In genomic region chr17:75459590-75460267, GRCh38 we compare ENCODE assay signal across 8 cellular contexts. TPM values are rescaled to one million over a fixed set of nuclear protein-coding genes. Genes with fewer than 3 reads are reported as not detected.
A peak's percentile ranks its signal among the peaks of the same experiment; 100 is the strongest.
DNase-seq lines count a peak whose midpoint lies in the region; ATAC-seq, FAIRE-seq and TF ChIP-seq lines count a peak whose summit lies in the region.

No MANE protein-coding gene starts in this region.

- peak overlapping the region; percentile 13 for H2AFZ ChIP-seq in PC-3 (ENCODE audit: low read length)

- H3K9me3 ChIP-seq in HAP-1 = no peaks in the 10 kb centered on the region
- no peaks in the 10 kb centered on the region for H3K9me3 ChIP-seq in PC-3 (ENCODE audit: low read length)
- H3K9me3 ChIP-seq in heart right ventricle = no peaks in the 10 kb centered on the region
- H3K9me3 ChIP-seq in small intestine (ENCODE audit: control insufficient read depth, low read depth) = no peaks in the 10 kb centered on the region

- no peaks in the 10 kb centered on the region for H3K9me2 ChIP-seq in PC-3 (replicated peaks; ENCODE audit: low read length)

- no TSS peak for BruUV-seq in PC-3 (replicated peaks; lab: Mats Ljungman, UMichigan)

- H3K36me3 ChIP-seq in HAP-1 (replicated peaks) (no peaks in the 10 kb centered on the region), PC-3 (ENCODE audit: low read depth, low read length) (no peaks in the 10 kb centered on the region), heart right ventricle (peaks cover 0 to 4% (median 0%) of the 10 kb centered on the region in 9 donors), small intestine (ENCODE audit: control insufficient read depth in 2 of 2, insufficient read depth in 2 of 2, low read length in 2 of 2) (no peaks in the 10 kb centered on the region)

- H3K4me1 ChIP-seq in HAP-1 = peaks cover 17% of the 10 kb centered on the region
- peaks cover 38% of the 10 kb centered on the region for H3K4me1 ChIP-seq in PC-3 (ENCODE audit: insufficient read depth, low read length)
- H3K4me1 ChIP-seq in heart right ventricle = peaks cover 5 to 52% (median 40%) of the 10 kb centered on the region in 9 donors
- H3K4me1 ChIP-seq in small intestine (ENCODE audit: control insufficient read depth in 2 of 2, insufficient read depth in 1 of 2, low read depth in 1 of 2, low read length in 1 of 2) = peaks cover 3 to 15% of the 10 kb centered on the region in 2 donors

- DNase-seq in HAP-1 (ENCODE audit: low spot score in 2 of 2) (peak; percentile 3 to 13), PC-3 (peak; percentile 85), heart right ventricle (no peak), small intestine (peak; percentile 83), NCI-H1092 treated with DMSO at 0.1 percent for 48 hours (lab: John Stamatoyannopoulos, UW) (no peak)

- H3K4me2 ChIP-seq in PC-3 (ENCODE audit: low read length) = peak overlapping the region; percentile 78

- H3K9ac ChIP-seq in PC-3 (ENCODE audit: low read length) = peak overlapping the region; percentile 30

- FAIRE-seq in small intestine (lab: Jason Lieb, UNC) = no peak

- WGBS in heart right ventricle, 2 donors = 52 to 62% methylated on average over 9 of the region's 9 CpGs
- 45 to 56% (median 54%) methylated on average over 9 of the region's 9 CpGs for WGBS in small intestine, 3 donors

- intact Hi-C loops in PC-3 (cut with micrococcal nuclease) = loop anchor here (5.0 kb wide), 1 partner anchor 58 kb away; the partner anchor contains the start of genes CASKIN2 and TSEN54
- intact Hi-C loops in heart right ventricle (cut with DNase I) = loop anchor here in 1 of 10 donors (1.0 kb wide), 1 partner anchor 10 kb away; no protein-coding TSS in a partner anchor

- in situ Hi-C loops in HAP-1 (cut with MboI; ENCODE audit: low sequenced_read_pairs) = no loop called here

- peak; percentile 49 for ATAC-seq in PC-3
- ATAC-seq in heart right ventricle = peak in 2 of 8 donors; percentile 16 to 32
- no peak for ATAC-seq in GM21576 (IDR thresholded peaks at IDR 0.05; ENCODE audit: unreplicated experiment)
- no peak for ATAC-seq in HG03571 (IDR thresholded peaks at IDR 0.05; ENCODE audit: unreplicated experiment)
- ATAC-seq in GM21390 (IDR thresholded peaks at IDR 0.05; ENCODE audit: unreplicated experiment) = no peak

- H3F3A ChIP-seq in PC-3 (ENCODE audit: low read length, unreplicated experiment) = no peaks in the 10 kb centered on the region

- CTCF ChIA-PET in PC-3 (lab: Charles Lee) = no interaction called here

- no peaks in the 10 kb centered on the region for H4K20me1 ChIP-seq in PC-3 (ENCODE audit: low read length)

- H3K4me3 ChIP-seq in HAP-1 = no peak overlapping the region
- H3K4me3 ChIP-seq in PC-3 (ENCODE audit: low read length) = peak overlapping the region; percentile 43
- H3K4me3 ChIP-seq in heart right ventricle = no peak overlapping the region
- H3K4me3 ChIP-seq in small intestine (ENCODE audit: low read depth in 1 of 2, low read length in 2 of 2) = no peak overlapping the region

- TF ChIP-seq CTCF in PC-3 (conservative IDR thresholded peaks at IDR 0.05; ENCODE audit: low read depth, low read length) = no peak
- TF ChIP-seq CTCF in heart right ventricle (IDR thresholded peaks at IDR 0.05) = no peak

- POLR2A ChIA-PET in PC-3 (lab: Charles Lee; ENCODE audit: unreplicated experiment) = interaction anchor here (0.6 to 0.7 kb wide), 2 partner anchors 66 to 401 kb away, joined by 5 to 6 read pairs; no protein-coding TSS in a partner anchor

- H3K27me3 ChIP-seq in HAP-1 (ENCODE audit: low read depth) = no peaks in the 10 kb centered on the region
- no peaks in the 10 kb centered on the region for H3K27me3 ChIP-seq in PC-3 (ENCODE audit: low read length)
- H3K27me3 ChIP-seq in heart right ventricle = no peaks in the 10 kb centered on the region
- no peaks in the 10 kb centered on the region for H3K27me3 ChIP-seq in small intestine (ENCODE audit: control insufficient read depth in 2 of 2, insufficient read depth in 2 of 2, low read length in 2 of 2)

- H3K27ac ChIP-seq in PC-3 (ENCODE audit: low read length) (peak overlapping the region; percentile 82), heart right ventricle (peak overlapping the region; percentile 4 to 95 (median 66)), small intestine (ENCODE audit: low read depth in 1 of 2, low read length in 1 of 2) (peak overlapping the region; percentile 35 to 72)

- H3K79me2 ChIP-seq in PC-3 (ENCODE audit: low read length) = peaks cover 25% of the 10 kb centered on the region

RNA-seq across cellular contexts. Expression of gene TMEM94, which starts 3.3 kb away (rescaled TPM):
- total RNA-seq in PC-3 (2014; rRNA removed) = 45.6 and 88.3 TPM in 2 replicates
- total RNA-seq in heart right ventricle = 10 to 100 TPM; 29.0 to 66.7 (median 41.3) TPM
- polyA plus RNA-seq in heart right ventricle = 10 to 100 TPM; 25.6 to 56.1 TPM
- 10 to 100 TPM; 41.8 to 87.7 (median 57.3) TPM for polyA plus RNA-seq in small intestine

RNA-seq across cellular contexts. Expression of gene GRB2, which starts 54.3 kb away (rescaled TPM):
- total RNA-seq in PC-3 (2014; rRNA removed) (224 and 282 TPM in 2 replicates), heart right ventricle (10 to 100 TPM; 43.9 to 85.5 (median 52.0) TPM)
- polyA plus RNA-seq in heart right ventricle (10 to 100 TPM; 23.5 to 54.0 TPM), small intestine (10 to 100 TPM; 65.6 to 73.5 (median 66.2) TPM)

RNA-seq across cellular contexts. Expression of gene CASKIN2, which starts 55.6 kb away (rescaled TPM):
- total RNA-seq in PC-3 (2014; rRNA removed) (22.0 and 28.3 TPM in 2 replicates), heart right ventricle (10 to 100 TPM; 29.0 to 59.2 (median 37.2) TPM)
- polyA plus RNA-seq in heart right ventricle (10 to 100 TPM; 17.6 to 31.2 TPM), small intestine (10 to 100 TPM in 1 of 3 donors, 1 to 10 TPM in 2; 7.6 to 15.6 (median 8.6) TPM)

RNA-seq across cellular contexts. Expression of gene TSEN54, which starts 56.6 kb away (rescaled TPM):
- total RNA-seq in PC-3 (2014; rRNA removed) (61.6 and 70.4 TPM in 2 replicates), heart right ventricle (1 to 10 TPM; 4.2 to 9.9 (median 6.1) TPM)
- polyA plus RNA-seq in heart right ventricle (10 to 100 TPM; 13.6 to 18.1 TPM), small intestine (10 to 100 TPM; 35.5 to 91.1 (median 79.4) TPM)

Comparison
In these comparisons a context has a peak if more than half of its experiments do, and no peak if none do; other contexts are left out.
1. DNase-seq: peak in HAP-1 (2 of 2), PC-3 (single experiment) and small intestine (single experiment); none in heart right ventricle (0 of 2) and NCI-H1092 treated with DMSO at 0.1 percent for 48 hours (single experiment).
2. Peak in every context shown above with its lines, with median percentiles within 50 percentile points of each other: H3K27ac ChIP-seq.